In genomic region chr1:99764909-99765308, GRCh38 we compare ENCODE assay signal across 14 cellular contexts. TPM values are rescaled to one million over a fixed set of nuclear protein-coding genes. Genes with fewer than 3 reads are reported as not detected.
DNase-seq lines count a peak whose midpoint lies in the region; ATAC-seq and TF ChIP-seq lines count a peak whose summit lies in the region.
"Had no signal": no experiment of that assay in that cellular context is flagged by ENCODE, and none has a peak within 500 bp of the region (broad histone marks: within the 10 kb centered on the region; RNA-seq: fewer than 3 reads in every experiment).

No MANE protein-coding gene starts in this region.

- peak overlapping the region; percentile 28 for H3K4me3 Mint-ChIP-seq in T-helper 17 cell
- H3K4me3 Mint-ChIP-seq in progenitor cell of endocrine pancreas (ENCODE audit: low read depth): peak overlapping the region; percentile 56

- H3K9me3 Mint-ChIP-seq in progenitor cell of endocrine pancreas (ENCODE audit: low read depth): no peaks in the 10 kb centered on the region
- H3K9me3 Mint-ChIP-seq: CD4-positive, CD25-positive, alpha-beta regulatory T cell had no signal

- H3K4me1 ChIP-seq in foreskin keratinocyte: peaks cover 17% of the 10 kb centered on the region
- H3K4me1 ChIP-seq: SJSA1 had no signal

- H3K4me1 Mint-ChIP-seq in T-helper 17 cell: peaks cover 10% of the 10 kb centered on the region
- H3K4me1 Mint-ChIP-seq in progenitor cell of endocrine pancreas (ENCODE audit: low read depth): peaks cover 19% of the 10 kb centered on the region

- H3K27ac Mint-ChIP-seq in T-helper 17 cell (no peak overlapping the region), progenitor cell of endocrine pancreas (no peak overlapping the region)

- ATAC-seq in T-helper 17 cell: no peak
- ATAC-seq in foreskin keratinocyte: no peak

- H3K9me3 ChIP-seq in T-helper 17 cell (ENCODE audit: control insufficient read depth, low read length, poor library complexity, severe bottlenecking): no peaks in the 10 kb centered on the region
- H3K9me3 ChIP-seq: SJSA1 had no signal

- H3K36me3 Mint-ChIP-seq in T-helper 17 cell (ENCODE audit: low read depth): no peaks in the 10 kb centered on the region
- peaks cover 2% of the 10 kb centered on the region for H3K36me3 Mint-ChIP-seq in progenitor cell of endocrine pancreas (ENCODE audit: insufficient read depth)
- H3K36me3 Mint-ChIP-seq: CD4-positive, CD25-positive, alpha-beta regulatory T cell had no signal

- TF ChIP-seq CTCF in GM12865 (IDR thresholded peaks at IDR 0.05; ENCODE audit: insufficient read depth, low read depth, low read length, missing control alignments): no peak
- TF ChIP-seq CTCF in foreskin keratinocyte (conservative IDR thresholded peaks at IDR 0.05): no peak
- no peak for TF ChIP-seq CTCF in progenitor cell of endocrine pancreas (IDR thresholded peaks at IDR 0.05; ENCODE audit: unreplicated experiment)

- no peak for DNase-seq in GM12865 (ENCODE audit: low read depth)
- DNase-seq in T-helper 17 cell: no peak
- no peak for DNase-seq in foreskin keratinocyte
- no peak for DNase-seq in progenitor cell of endocrine pancreas (ENCODE audit: low spot score, unreplicated experiment)
- no peak for DNase-seq in H4 (ENCODE audit: low spot score)
- DNase-seq in G401 (ENCODE audit: low spot score): no peak
- no peak for DNase-seq in activated CD8-positive, alpha-beta memory T cell treated with anti-CD3 and anti-CD28 coated beads, Interleukin-2, amount 50 U/mL, for 48 hours
- DNase-seq: activated CD8-positive, alpha-beta memory T cell treated with anti-CD3 and anti-CD28 coated beads for 24 hours; activated gamma-delta T cell; brain microvascular endothelial cell; CD4-positive, CD25-positive, alpha-beta regulatory T cell; NCI-H1436 treated with DMSO at 0.1 percent for 48 hours; NCI-H345 had no signal

- in situ Hi-C loops in G401 (cut with HindIII; ENCODE audit: low sequenced_read_pairs): no loop called here

- peak overlapping the region; percentile 40 for H3K27ac ChIP-seq in foreskin keratinocyte
- H3K27ac ChIP-seq: brain microvascular endothelial cell, SJSA1 had no signal

- H3K4me3 ChIP-seq in GM12865 (ENCODE audit: low read depth, low read length): peak overlapping the region; percentile 24
- H3K4me3 ChIP-seq: SJSA1 had no signal

- H3K27me3 Mint-ChIP-seq in T-helper 17 cell: peaks cover 29% of the 10 kb centered on the region
- H3K27me3 Mint-ChIP-seq in progenitor cell of endocrine pancreas: no peaks in the 10 kb centered on the region

- H3K27me3 ChIP-seq in foreskin keratinocyte: no peaks in the 10 kb centered on the region
- H3K27me3 ChIP-seq: brain microvascular endothelial cell, SJSA1 had no signal

RNA-seq across cellular contexts. Expression of gene FRRS1, which starts 1.5 kb away (rescaled TPM):
- total RNA-seq in T-helper 17 cell (under 1 TPM; 0.31 to 0.65 TPM), foreskin keratinocyte (13.0 and 13.2 TPM in 2 replicates), progenitor cell of endocrine pancreas (7.6 and 8.6 TPM in 2 replicates)
- polyA plus RNA-seq in foreskin keratinocyte: 0.90 and 1.4 TPM in 2 replicates
- total RNA-seq in H4 (2014; rRNA removed; shearing (Covaris generic)): 13.1 and 18.6 TPM in 2 replicates
- 11.9 and 14.8 TPM in 2 replicates for total RNA-seq in G401 (2014; rRNA removed; shearing (Covaris generic))
